ENCODE assay signal across 1 cellular context in genomic region chr6:130204322-130204721, GRCh38.
TF ChIP-seq lines count a peak whose summit lies in the region.

No MANE protein-coding gene starts in this region.

TF ChIP-seq in K562, 482 proteins besides CTCF, POLR2A, EP300 and RAD21 (continues in another document):
- TF ChIP-seq ZNF77 (CRISPR knock-in tag; IDR thresholded peaks at IDR 0.05) (no peak), STAT5B (CRISPR knock-in tag; IDR thresholded peaks at IDR 0.05) (no peak), TAL1 (IDR thresholded peaks at IDR 0.05) (peak; percentile 73), ZNF311 (CRISPR knock-in tag; IDR thresholded peaks at IDR 0.05) (no peak), ZBTB9 (CRISPR knock-in tag; IDR thresholded peaks at IDR 0.05) (no peak), NCOR1 (IDR thresholded peaks at IDR 0.05) (peak; percentile 61), PHF21A (IDR thresholded peaks at IDR 0.05; ENCODE audit: borderline replicate concordance, low read depth) (no peak), BRD4 (IDR thresholded peaks at IDR 0.05) (no peak), NKRF (IDR thresholded peaks at IDR 0.05; ENCODE audit: borderline replicate concordance) (no peak), RBM22 (IDR thresholded peaks at IDR 0.05; ENCODE audit: low read depth, low read length, poor library complexity, severe bottlenecking) (no peak), KLF10 (CRISPR knock-in tag; IDR thresholded peaks at IDR 0.05) (no peak), KDM5B (IDR thresholded peaks at IDR 0.05; ENCODE audit: insufficient replicate concordance, low read depth, low read length) (no peak), ZNF263 (CRISPR knock-in tag; IDR thresholded peaks at IDR 0.05; ENCODE audit: borderline replicate concordance) (peak; percentile 56; the same call in 1 of the 2 replicates), CREB3 (tag; conservative IDR thresholded peaks at IDR 0.05; ENCODE audit: low read depth) (no peak), NFIX (CRISPR knock-in tag; IDR thresholded peaks at IDR 0.05; ENCODE audit: low read depth) (no peak), MTA3 (IDR thresholded peaks at IDR 0.05; ENCODE audit: borderline replicate concordance) (no peak), ZNF133 (CRISPR knock-in tag; IDR thresholded peaks at IDR 0.05) (no peak), THAP7 (CRISPR knock-in tag; IDR thresholded peaks at IDR 0.05) (no peak), POLR2AphosphoS5 (IDR thresholded peaks at IDR 0.05; ENCODE audit: control insufficient read depth, insufficient read depth, low read depth, low read length) (peak; percentile 50; the same call in 1 of the 2 replicates), ZNF384 (IDR thresholded peaks at IDR 0.05; ENCODE audit: low read depth, low read length) (peak; percentile 86), ZFPM2 (CRISPR knock-in tag; IDR thresholded peaks at IDR 0.05) (no peak), ELK1 (CRISPR knock-in tag; IDR thresholded peaks at IDR 0.05) (no peak), MECOM (CRISPR knock-in tag; IDR thresholded peaks at IDR 0.05) (no peak), CGGBP1 (CRISPR knock-in tag; IDR thresholded peaks at IDR 0.05) (no peak), HINFP (tag; conservative IDR thresholded peaks at IDR 0.05; ENCODE audit: low read depth) (no peak), DPF2 (IDR thresholded peaks at IDR 0.05) (peak; percentile 75), ZNF707 (CRISPR knock-in tag; conservative IDR thresholded peaks at IDR 0.05) (no peak), CXXC5 (CRISPR knock-in tag; IDR thresholded peaks at IDR 0.05) (peak; percentile 22; the same call in 1 of the 2 replicates), POLR2H (tag; IDR thresholded peaks at IDR 0.05; ENCODE audit: low read depth) (no peak), TSC22D4 (tag; IDR thresholded peaks at IDR 0.05) (no peak), HNRNPH1 (optimal IDR thresholded peaks at IDR 0.05; ENCODE audit: low read depth, low read length) (no peak), TRIM24 (IDR thresholded peaks at IDR 0.05) (0 out of 4 replicates have a peak, but pooled peaks of 1 of the 2 experiments have one; percentile 26), HMGN3 (IDR thresholded peaks at IDR 0.05; ENCODE audit: borderline replicate concordance, extremely low read depth, insufficient read length, low read depth, low read length) (no peak), SMARCE1 (IDR thresholded peaks at IDR 0.05) (peak; percentile 51; the same call in 1 of the 2 replicates), E4F1 (CRISPR knock-in tag; IDR thresholded peaks at IDR 0.05; ENCODE audit: borderline replicate concordance) (no peak), RB1 (IDR thresholded peaks at IDR 0.05; ENCODE audit: low read depth) (no peak), CCNT2 (IDR thresholded peaks at IDR 0.05; ENCODE audit: borderline replicate concordance, extremely low read depth, insufficient read length, low read depth, low read length) (peak; percentile 52), FOXO4 (CRISPR knock-in tag; IDR thresholded peaks at IDR 0.05) (no peak), DIDO1 (tag; IDR thresholded peaks at IDR 0.05; ENCODE audit: low read depth) (no peak), TRIM28 (IDR thresholded peaks at IDR 0.05) (no peak), FOXK2 (conservative IDR thresholded peaks at IDR 0.05 in 1 of 2, IDR thresholded peaks at IDR 0.05 in 1 of 2; ENCODE audit: low read depth in 2 of 2) (no peak), ELF1 (tag; IDR thresholded peaks at IDR 0.05) (no peak), ETS1 (conservative IDR thresholded peaks at IDR 0.05; ENCODE audit: control insufficient read depth, low read depth, low read length) (no peak), ZNF324 (CRISPR knock-in tag; IDR thresholded peaks at IDR 0.05) (no peak)
